Comparison of ENCODE assay signal across 9 cellular contexts in the genomic region with DNA sequence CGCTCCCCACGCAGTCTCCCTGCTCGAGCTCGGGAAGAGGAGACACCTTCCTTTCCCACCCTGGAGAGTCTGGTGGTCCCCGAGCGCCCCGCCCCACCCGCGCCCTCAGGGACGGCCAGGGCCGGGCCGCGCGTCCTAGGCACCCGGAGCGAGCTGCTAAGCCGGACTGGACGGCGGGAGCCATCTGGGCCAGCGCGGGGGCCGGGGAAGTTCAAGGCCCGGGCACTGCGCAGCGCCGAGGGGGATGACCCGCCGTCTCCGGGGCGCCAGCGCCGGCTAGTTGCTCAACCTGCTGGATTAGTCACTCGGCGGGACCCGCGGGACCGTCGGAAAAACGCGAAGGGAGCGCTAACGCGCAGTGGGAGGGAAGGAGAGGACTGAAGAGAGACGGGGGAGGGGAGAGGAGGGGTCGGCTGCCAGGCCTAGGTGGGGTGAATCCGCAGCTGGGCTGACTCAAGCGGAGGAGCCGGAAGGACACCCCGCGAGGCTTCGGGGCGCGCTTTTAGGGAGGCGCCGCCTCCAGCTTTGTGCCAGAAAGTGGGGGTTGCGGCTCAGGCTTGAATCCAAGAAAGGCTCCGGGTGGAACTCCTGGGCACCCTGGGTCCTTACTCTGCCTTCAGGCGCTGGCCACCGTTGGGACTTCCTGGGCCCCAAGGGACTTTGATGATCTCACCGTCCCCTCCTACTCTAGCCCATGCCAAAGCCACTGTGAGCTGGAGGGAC.
A peak's percentile ranks its signal among the peaks of the same experiment; 100 is the strongest.
DNase-seq lines count a peak whose midpoint lies in the region; ATAC-seq lines count a peak whose summit lies in the region.
"Had no signal": no experiment of that assay in that cellular context is flagged by ENCODE, and none has a peak within 500 bp of the region (broad histone marks: within the 10 kb centered on the region; RNA-seq: fewer than 3 reads in every experiment).

No MANE protein-coding gene starts in this region.

- in situ Hi-C loops in KBM-7 (cut with MboI; ENCODE audit: low pct_unique_long_range_greater_than_20kb, low sequenced_read_pairs): no loop called here

- peak overlapping the region; percentile 67 for H3K4me3 Mint-ChIP-seq in stimulated activated naive CD8-positive, alpha-beta T cell treated with anti-CD3 and anti-CD28 coated beads, Interleukin-15, Interleukin-2, amounts not matched to agents 100 ng/mL and 50 ng/mL, for 24 hours

- no peak overlapping the region for H3K27ac Mint-ChIP-seq in stimulated activated naive CD8-positive, alpha-beta T cell treated with anti-CD3 and anti-CD28 coated beads, Interleukin-15, Interleukin-2, amounts not matched to agents 100 ng/mL and 50 ng/mL, for 24 hours

- no peak for ATAC-seq in GM21529 (IDR thresholded peaks at IDR 0.05; ENCODE audit: unreplicated experiment)
- ATAC-seq: A549 had no signal

- H3K9ac ChIP-seq in adipocyte (ENCODE audit: low read length): no peak overlapping the region

- peaks cover 13% of the 10 kb centered on the region for H3K4me1 Mint-ChIP-seq in stimulated activated naive CD8-positive, alpha-beta T cell treated with anti-CD3 and anti-CD28 coated beads, Interleukin-15, Interleukin-2, amounts not matched to agents 100 ng/mL and 50 ng/mL, for 24 hours (ENCODE audit: low read depth)

- peak; percentile 27 for DNase-seq in NCI-H146 (lab: John Stamatoyannopoulos, UW)
- no peak for DNase-seq in NCI-H146 treated with DMSO at 0.1 percent for 48 hours (lab: John Stamatoyannopoulos, UW; ENCODE audit: unreplicated experiment)
- peak; percentile 65 for DNase-seq in adipocyte (ENCODE audit: low read depth)
- DNase-seq in iPS-NIHi11 (ENCODE audit: low spot score): peak; percentile 74
- DNase-seq in cortex of kidney (lab: John Stamatoyannopoulos, UW): no peak
- DNase-seq in KBM-7: no peak

- no peaks in the 10 kb centered on the region for H3K9me3 Mint-ChIP-seq in stimulated activated naive CD8-positive, alpha-beta T cell treated with anti-CD3 and anti-CD28 coated beads, Interleukin-15, Interleukin-2, amounts not matched to agents 100 ng/mL and 50 ng/mL, for 24 hours

- H3K9me3 ChIP-seq in adipocyte (ENCODE audit: control insufficient read depth, low read length): no peaks in the 10 kb centered on the region
- H3K9me3 ChIP-seq: A549 had no signal

- peaks cover 33% of the 10 kb centered on the region for H3K4me1 ChIP-seq in adipocyte (ENCODE audit: control insufficient read depth, insufficient read depth, low read length)
- H3K4me1 ChIP-seq: A549 had no signal

- peaks cover 11% of the 10 kb centered on the region for H3K27me3 ChIP-seq in adipocyte (replicated peaks; ENCODE audit: control insufficient read depth, insufficient read depth, low read length)

- H3K4me3 ChIP-seq in adipocyte (ENCODE audit: low read length): peak overlapping the region; percentile 47
- H3K4me3 ChIP-seq: A549 had no signal

- peaks cover 74% of the 10 kb centered on the region for H3K27me3 Mint-ChIP-seq in stimulated activated naive CD8-positive, alpha-beta T cell treated with anti-CD3 and anti-CD28 coated beads, Interleukin-15, Interleukin-2, amounts not matched to agents 100 ng/mL and 50 ng/mL, for 24 hours

- no peaks in the 10 kb centered on the region for H3K36me3 ChIP-seq in adipocyte (ENCODE audit: control insufficient read depth, insufficient read depth, low read length, severe bottlenecking)

- no peaks in the 10 kb centered on the region for H3K36me3 Mint-ChIP-seq in stimulated activated naive CD8-positive, alpha-beta T cell treated with anti-CD3 and anti-CD28 coated beads, Interleukin-15, Interleukin-2, amounts not matched to agents 100 ng/mL and 50 ng/mL, for 24 hours (ENCODE audit: low read depth)

Comparison
In these comparisons a context has a peak if more than half of its experiments do, and no peak if none do; other contexts are left out.
1. DNase-seq: peak in NCI-H146 (single experiment), adipocyte (single experiment) and iPS-NIHi11 (single experiment); none in NCI-H146 treated with DMSO at 0.1 percent for 48 hours (single experiment), cortex of kidney (single experiment) and KBM-7 (single experiment).